In genomic region chrX:24465524-24465850, GRCh38 we compare ENCODE assay signal across 8 cellular contexts. TPM values are rescaled to one million over a fixed set of nuclear protein-coding genes. Genes with fewer than 3 reads are reported as not detected.
A peak's percentile ranks its signal among the peaks of the same experiment; 100 is the strongest.
DNase-seq lines count a peak whose midpoint lies in the region; ATAC-seq, FAIRE-seq and TF ChIP-seq lines count a peak whose summit lies in the region.

No MANE protein-coding gene starts in this region.

- no peak for TF ChIP-seq POLR2A in A549 (IDR thresholded peaks at IDR 0.05; ENCODE audit: low read length)

- CTCF ChIA-PET in A549 (lab: Yijun Ruan, JAX) = interaction anchor here (0.6 to 2.9 kb wide), 3 partner anchors 33 to 68 kb away, joined by 4 to 15 read pairs (median 4); no protein-coding TSS in a partner anchor

- DNase-seq in A549 (ENCODE audit: low read depth in 1 of 2, low spot score in 1 of 2) (no peak), NT2/D1 (ENCODE audit: low read depth, low spot score) (no peak), coronary artery (ENCODE audit: low spot score) (no peak), nephron progenitor cell (no peak), germinal center (ENCODE audit: low spot score) (no peak), hepatic stellate cell (ENCODE audit: low spot score) (no peak)

- H3K9me3 ChIP-seq in A549 = no peaks in the 10 kb centered on the region
- no peaks in the 10 kb centered on the region for H3K9me3 ChIP-seq in NT2/D1 (ENCODE audit: insufficient read depth, low read length)

- POLR2A ChIA-PET in A549 (lab: Yijun Ruan, JAX) = interaction anchor here (0.8 to 1.4 kb wide), 2 partner anchors 16 to 21 kb away, joined by 3 to 5 read pairs; no protein-coding TSS in a partner anchor

- no peak for FAIRE-seq in A549 (lab: Jason Lieb, UNC)

- peaks cover 6% of the 10 kb centered on the region for H3K27me3 ChIP-seq in NT2/D1 (ENCODE audit: insufficient read depth, insufficient read length)

- H3K4me3 Mint-ChIP-seq in nephron progenitor cell = peak overlapping the region; percentile 83

- peaks cover 12% of the 10 kb centered on the region for H3K27me3 Mint-ChIP-seq in nephron progenitor cell (ENCODE audit: low read depth, poor library complexity)

- 28% methylated on average over 7 of the region's 27 CpGs for WGBS in A549 (ENCODE audit: missing lambda C conversion rate)

- peak overlapping the region; percentile 86 for H3K9ac ChIP-seq in NT2/D1 (ENCODE audit: insufficient read length, low read depth)

- TF ChIP-seq RAD21 in A549 (conservative IDR thresholded peaks at IDR 0.05 in 1 of 2, IDR thresholded peaks at IDR 0.05 in 1 of 2) = no peak

- H3K4me1 Mint-ChIP-seq in nephron progenitor cell = peaks cover 43% of the 10 kb centered on the region

- no peaks in the 10 kb centered on the region for H3K36me3 Mint-ChIP-seq in nephron progenitor cell (ENCODE audit: low read depth)

- H3K27ac ChIP-seq in A549 = peak overlapping the region; percentile 83 to 92
- H3K27ac ChIP-seq in coronary artery = peak overlapping the region; percentile 86 to 92

- no peak; a peak in 2 of 6 replicates for ATAC-seq in A549
- ATAC-seq in GM21515 (IDR thresholded peaks at IDR 0.05; ENCODE audit: unreplicated experiment) = peak; percentile 28
- ATAC-seq in GM19452 (IDR thresholded peaks at IDR 0.05; ENCODE audit: unreplicated experiment) = no peak

- TF ChIP-seq EP300 in A549 (IDR thresholded peaks at IDR 0.05) = no peak

- TF ChIP-seq CTCF in A549 (IDR thresholded peaks at IDR 0.05) = no peak
- TF ChIP-seq CTCF in coronary artery (IDR thresholded peaks at IDR 0.05) = no peak
- TF ChIP-seq CTCF in nephron progenitor cell (IDR thresholded peaks at IDR 0.05) = no peak

- H3K4me3 ChIP-seq in A549 (peak overlapping the region; percentile 95), NT2/D1 (ENCODE audit: insufficient read length, low read depth) (peak overlapping the region; percentile 78), coronary artery (peak overlapping the region; percentile 84)

- no peaks in the 10 kb centered on the region for H3K36me3 ChIP-seq in NT2/D1 (ENCODE audit: insufficient read depth, insufficient read length, low read length)

- H3K4me1 ChIP-seq in A549 (0 out of 3 replicates have a peak, but pooled peaks cover 5% of the 10 kb centered on the region), NT2/D1 (ENCODE audit: insufficient read depth, insufficient read length) (no peaks in the 10 kb centered on the region)

- peak overlapping the region; percentile 92 for H3K4me2 ChIP-seq in A549

- H3K27ac Mint-ChIP-seq in nephron progenitor cell = no peak overlapping the region

- H3K9me3 Mint-ChIP-seq in nephron progenitor cell = no peaks in the 10 kb centered on the region

TF ChIP-seq in A549, 52 proteins besides CTCF, POLR2A, EP300 and RAD21:
- no peak for TF ChIP-seq MAFK (IDR thresholded peaks at IDR 0.05; ENCODE audit: partially characterized antibody)
- no peak for TF ChIP-seq USF2 (IDR thresholded peaks at IDR 0.05)
- no peak for TF ChIP-seq RFX5 (IDR thresholded peaks at IDR 0.05)
- TF ChIP-seq CEBPB (IDR thresholded peaks at IDR 0.05) = no peak
- TF ChIP-seq CHD4 (IDR thresholded peaks at IDR 0.05; ENCODE audit: borderline replicate concordance) = no peak
- no peak for TF ChIP-seq HMGXB4 (CRISPR knock-in tag; IDR thresholded peaks at IDR 0.05; ENCODE audit: borderline replicate concordance)
- no peak for TF ChIP-seq PBX3 (IDR thresholded peaks at IDR 0.05)
- no peak for TF ChIP-seq NPAS2 (CRISPR knock-in tag; IDR thresholded peaks at IDR 0.05; ENCODE audit: borderline replicate concordance)
- TF ChIP-seq HDAC2 (IDR thresholded peaks at IDR 0.05) = no peak
- no peak for TF ChIP-seq ELK1 (IDR thresholded peaks at IDR 0.05; ENCODE audit: low read depth, low read length)
- TF ChIP-seq TFCP2L1 (CRISPR knock-in tag; IDR thresholded peaks at IDR 0.05) = no peak
- no peak for TF ChIP-seq SREBF2 (IDR thresholded peaks at IDR 0.05)
- no peak for TF ChIP-seq RCOR1 (IDR thresholded peaks at IDR 0.05; ENCODE audit: low read depth, low read length)
- no peak; the same call in 1 of the 2 replicates for TF ChIP-seq E2F6 (IDR thresholded peaks at IDR 0.05; ENCODE audit: borderline replicate concordance, low read depth)
- TF ChIP-seq HOXB13 (CRISPR knock-in tag; IDR thresholded peaks at IDR 0.05; ENCODE audit: low read depth) = no peak
- no peak for TF ChIP-seq FOXS1 (CRISPR knock-in tag; IDR thresholded peaks at IDR 0.05)

RNA-seq across cellular contexts. Expression of gene PDK3, which starts 0.4 kb away (rescaled TPM):
- polyA plus RNA-seq in A549 (2011; rRNA removed) (14.1 and 18.7 TPM in 2 replicates), A549 (2017; fragmentation: RNase III; extraction: RNeasy Plus Mini Kit Qiagen cat#74134 plus additional on column Dnase treatment) (4.8 to 5.7 TPM (median 5.3 TPM) in 3 replicates)
- polyA plus RNA-seq in A549 (2012; cell fraction: cytosol; rRNA removed) = 4.7 and 6.1 TPM in 2 replicates
- 2.3 and 4.4 TPM in 2 replicates for polyA plus RNA-seq in A549 (2012; cell fraction: nucleus; rRNA removed)
- polyA minus RNA-seq in A549 (2011; rRNA and poly(A)+ RNA removed) = 22.8 and 25.4 TPM in 2 replicates
